In the genomic region with DNA sequence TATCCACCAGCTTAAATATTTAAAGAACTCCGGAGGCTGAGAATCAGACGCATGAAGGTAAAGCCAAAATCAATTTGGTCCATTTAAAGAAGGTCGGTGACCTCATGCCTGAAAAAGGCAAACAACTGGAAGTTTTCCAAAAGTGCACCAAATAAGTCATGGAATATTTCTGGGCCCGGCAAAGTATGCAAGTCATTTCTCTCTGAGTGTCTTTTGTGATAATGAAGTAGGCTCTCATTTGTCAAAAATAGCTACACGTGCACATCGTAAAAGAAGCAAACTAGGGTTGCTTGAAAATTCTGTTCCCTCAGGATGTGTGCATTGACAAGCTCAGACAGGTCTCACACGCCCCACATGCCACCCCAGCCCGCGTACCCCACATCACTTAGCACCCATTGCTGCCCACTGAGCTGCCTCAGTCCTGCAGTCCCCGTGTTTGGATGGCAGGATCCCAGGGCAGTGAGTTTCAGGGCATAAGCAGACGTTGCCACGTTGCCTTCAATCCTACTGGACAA, we compare ENCODE assay signal across 1 cellular context.
TF ChIP-seq lines count a peak whose summit lies in the region.

No MANE protein-coding gene starts in this region.

TF ChIP-seq in HepG2, 621 proteins besides CTCF, POLR2A, EP300 and RAD21 (continued from another document and continues in another):
- TF ChIP-seq, protein P1, sequence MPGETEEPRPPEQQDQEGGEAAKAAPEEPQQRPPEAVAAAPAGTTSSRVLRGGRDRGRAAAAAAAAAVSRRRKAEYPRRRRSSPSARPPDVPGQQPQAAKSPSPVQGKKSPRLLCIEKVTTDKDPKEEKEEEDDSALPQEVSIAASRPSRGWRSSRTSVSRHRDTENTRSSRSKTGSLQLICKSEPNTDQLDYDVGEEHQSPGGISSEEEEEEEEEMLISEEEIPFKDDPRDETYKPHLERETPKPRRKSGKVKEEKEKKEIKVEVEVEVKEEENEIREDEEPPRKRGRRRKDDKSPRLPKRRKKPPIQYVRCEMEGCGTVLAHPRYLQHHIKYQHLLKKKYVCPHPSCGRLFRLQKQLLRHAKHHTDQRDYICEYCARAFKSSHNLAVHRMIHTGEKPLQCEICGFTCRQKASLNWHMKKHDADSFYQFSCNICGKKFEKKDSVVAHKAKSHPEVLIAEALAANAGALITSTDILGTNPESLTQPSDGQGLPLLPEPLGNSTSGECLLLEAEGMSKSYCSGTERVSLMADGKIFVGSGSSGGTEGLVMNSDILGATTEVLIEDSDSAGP (CRISPR knock-in tag; IDR thresholded peaks at IDR 0.05; ENCODE audit: borderline replicate concordance): peak; percentile 4; the same call in 1 of the 2 replicates
- TF ChIP-seq CCAR2 (optimal IDR thresholded peaks at IDR 0.05; ENCODE audit: low read depth, low read length) (no peak), NR2F6 (IDR thresholded peaks at IDR 0.05) (peak; percentile 88), NR2F6 (CRISPR knock-in tag; IDR thresholded peaks at IDR 0.05) (peak; percentile 87), KMT2A (CRISPR knock-in tag; IDR thresholded peaks at IDR 0.05) (no peak), SOX13 (IDR thresholded peaks at IDR 0.05) (0 out of 2 replicates have a peak, but pooled peaks have one; percentile 36), SOX13 (CRISPR knock-in tag; conservative IDR thresholded peaks at IDR 0.05 in 1 of 2, IDR thresholded peaks at IDR 0.05 in 1 of 2) (peak in 1 of 2 experiments; percentile 68; a peak in 2 of 4 replicates), SRF (IDR thresholded peaks at IDR 0.05; ENCODE audit: low read depth, low read length) (peak; percentile 99), ZNF432 (CRISPR knock-in tag; IDR thresholded peaks at IDR 0.05; ENCODE audit: borderline replicate concordance) (no peak), NCOA2 (CRISPR knock-in tag; IDR thresholded peaks at IDR 0.05) (0 out of 2 replicates have a peak, but pooled peaks have one; percentile 20), ZNF230 (CRISPR knock-in tag; IDR thresholded peaks at IDR 0.05) (no peak), ZNF441 (CRISPR knock-in tag; IDR thresholded peaks at IDR 0.05; ENCODE audit: borderline replicate concordance) (no peak), DPF2 (CRISPR knock-in tag; IDR thresholded peaks at IDR 0.05; ENCODE audit: borderline replicate concordance, low read depth) (0 out of 2 replicates have a peak, but pooled peaks have one; percentile 12), ZFP41 (CRISPR knock-in tag; IDR thresholded peaks at IDR 0.05; ENCODE audit: borderline replicate concordance) (0 out of 2 replicates have a peak, but pooled peaks have one; percentile 43), HMG20A (CRISPR knock-in tag; IDR thresholded peaks at IDR 0.05; ENCODE audit: borderline replicate concordance) (0 out of 2 replicates have a peak, but pooled peaks have one; percentile 7), GLI4 (CRISPR knock-in tag; IDR thresholded peaks at IDR 0.05; ENCODE audit: borderline replicate concordance) (no peak), MEIS1 (CRISPR knock-in tag; IDR thresholded peaks at IDR 0.05; ENCODE audit: borderline replicate concordance) (0 out of 2 replicates have a peak, but pooled peaks have one; percentile 73), ARNT (IDR thresholded peaks at IDR 0.05) (no peak), ZNF713 (CRISPR knock-in tag; IDR thresholded peaks at IDR 0.05) (no peak), AKAP8 (CRISPR knock-in tag; IDR thresholded peaks at IDR 0.05) (0 out of 2 replicates have a peak, but pooled peaks have one; percentile 2), PITX1 (CRISPR knock-in tag; IDR thresholded peaks at IDR 0.05) (peak; percentile 47; the same call in 1 of the 2 replicates), SOX5 (CRISPR knock-in tag; IDR thresholded peaks at IDR 0.05; ENCODE audit: borderline replicate concordance) (peak; percentile 49; the same call in 1 of the 2 replicates), ZNF614 (CRISPR knock-in tag; IDR thresholded peaks at IDR 0.05; ENCODE audit: borderline replicate concordance) (peak; percentile 20), HOXA3 (CRISPR knock-in tag; IDR thresholded peaks at IDR 0.05) (peak; percentile 9; the same call in 1 of the 2 replicates), ELF3 (CRISPR knock-in tag; IDR thresholded peaks at IDR 0.05) (no peak), SIX1 (CRISPR knock-in tag; IDR thresholded peaks at IDR 0.05; ENCODE audit: borderline replicate concordance) (peak; percentile 52; the same call in 1 of the 2 replicates), ERF (CRISPR knock-in tag; IDR thresholded peaks at IDR 0.05) (no peak; the same call in none of the 2 replicates), ZNF468 (CRISPR knock-in tag; IDR thresholded peaks at IDR 0.05) (no peak), ZNF616 (CRISPR knock-in tag; IDR thresholded peaks at IDR 0.05; ENCODE audit: low read depth) (peak; percentile 11; the same call in 1 of the 2 replicates), SP140L (CRISPR knock-in tag; IDR thresholded peaks at IDR 0.05; ENCODE audit: borderline replicate concordance) (no peak; the same call in 1 of the 2 replicates), ISL2 (CRISPR knock-in tag; IDR thresholded peaks at IDR 0.05) (0 out of 2 replicates have a peak, but pooled peaks have one; percentile 73)
- TF ChIP-seq, protein P2, sequence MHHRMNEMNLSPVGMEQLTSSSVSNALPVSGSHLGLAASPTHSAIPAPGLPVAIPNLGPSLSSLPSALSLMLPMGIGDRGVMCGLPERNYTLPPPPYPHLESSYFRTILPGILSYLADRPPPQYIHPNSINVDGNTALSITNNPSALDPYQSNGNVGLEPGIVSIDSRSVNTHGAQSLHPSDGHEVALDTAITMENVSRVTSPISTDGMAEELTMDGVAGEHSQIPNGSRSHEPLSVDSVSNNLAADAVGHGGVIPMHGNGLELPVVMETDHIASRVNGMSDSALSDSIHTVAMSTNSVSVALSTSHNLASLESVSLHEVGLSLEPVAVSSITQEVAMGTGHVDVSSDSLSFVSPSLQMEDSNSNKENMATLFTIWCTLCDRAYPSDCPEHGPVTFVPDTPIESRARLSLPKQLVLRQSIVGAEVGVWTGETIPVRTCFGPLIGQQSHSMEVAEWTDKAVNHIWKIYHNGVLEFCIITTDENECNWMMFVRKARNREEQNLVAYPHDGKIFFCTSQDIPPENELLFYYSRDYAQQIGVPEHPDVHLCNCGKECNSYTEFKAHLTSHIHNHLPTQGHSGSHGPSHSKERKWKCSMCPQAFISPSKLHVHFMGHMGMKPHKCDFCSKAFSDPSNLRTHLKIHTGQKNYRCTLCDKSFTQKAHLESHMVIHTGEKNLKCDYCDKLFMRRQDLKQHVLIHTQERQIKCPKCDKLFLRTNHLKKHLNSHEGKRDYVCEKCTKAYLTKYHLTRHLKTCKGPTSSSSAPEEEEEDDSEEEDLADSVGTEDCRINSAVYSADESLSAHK (CRISPR knock-in tag; IDR thresholded peaks at IDR 0.05; ENCODE audit: borderline replicate concordance): no peak
- TF ChIP-seq, protein P3, sequence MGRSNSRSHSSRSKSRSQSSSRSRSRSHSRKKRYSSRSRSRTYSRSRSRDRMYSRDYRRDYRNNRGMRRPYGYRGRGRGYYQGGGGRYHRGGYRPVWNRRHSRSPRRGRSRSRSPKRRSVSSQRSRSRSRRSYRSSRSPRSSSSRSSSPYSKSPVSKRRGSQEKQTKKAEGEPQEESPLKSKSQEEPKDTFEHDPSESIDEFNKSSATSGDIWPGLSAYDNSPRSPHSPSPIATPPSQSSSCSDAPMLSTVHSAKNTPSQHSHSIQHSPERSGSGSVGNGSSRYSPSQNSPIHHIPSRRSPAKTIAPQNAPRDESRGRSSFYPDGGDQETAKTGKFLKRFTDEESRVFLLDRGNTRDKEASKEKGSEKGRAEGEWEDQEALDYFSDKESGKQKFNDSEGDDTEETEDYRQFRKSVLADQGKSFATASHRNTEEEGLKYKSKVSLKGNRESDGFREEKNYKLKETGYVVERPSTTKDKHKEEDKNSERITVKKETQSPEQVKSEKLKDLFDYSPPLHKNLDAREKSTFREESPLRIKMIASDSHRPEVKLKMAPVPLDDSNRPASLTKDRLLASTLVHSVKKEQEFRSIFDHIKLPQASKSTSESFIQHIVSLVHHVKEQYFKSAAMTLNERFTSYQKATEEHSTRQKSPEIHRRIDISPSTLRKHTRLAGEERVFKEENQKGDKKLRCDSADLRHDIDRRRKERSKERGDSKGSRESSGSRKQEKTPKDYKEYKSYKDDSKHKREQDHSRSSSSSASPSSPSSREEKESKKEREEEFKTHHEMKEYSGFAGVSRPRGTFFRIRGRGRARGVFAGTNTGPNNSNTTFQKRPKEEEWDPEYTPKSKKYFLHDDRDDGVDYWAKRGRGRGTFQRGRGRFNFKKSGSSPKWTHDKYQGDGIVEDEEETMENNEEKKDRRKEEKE (IDR thresholded peaks at IDR 0.05): no peak
- TF ChIP-seq, protein P4, sequence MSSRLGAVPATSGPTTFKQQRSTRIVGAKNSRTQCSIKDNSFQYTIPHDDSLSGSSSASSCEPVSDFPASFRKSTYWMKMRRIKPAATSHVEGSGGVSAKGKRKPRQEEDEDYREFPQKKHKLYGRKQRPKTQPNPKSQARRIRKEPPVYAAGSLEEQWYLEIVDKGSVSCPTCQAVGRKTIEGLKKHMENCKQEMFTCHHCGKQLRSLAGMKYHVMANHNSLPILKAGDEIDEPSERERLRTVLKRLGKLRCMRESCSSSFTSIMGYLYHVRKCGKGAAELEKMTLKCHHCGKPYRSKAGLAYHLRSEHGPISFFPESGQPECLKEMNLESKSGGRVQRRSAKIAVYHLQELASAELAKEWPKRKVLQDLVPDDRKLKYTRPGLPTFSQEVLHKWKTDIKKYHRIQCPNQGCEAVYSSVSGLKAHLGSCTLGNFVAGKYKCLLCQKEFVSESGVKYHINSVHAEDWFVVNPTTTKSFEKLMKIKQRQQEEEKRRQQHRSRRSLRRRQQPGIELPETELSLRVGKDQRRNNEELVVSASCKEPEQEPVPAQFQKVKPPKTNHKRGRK (CRISPR knock-in tag; IDR thresholded peaks at IDR 0.05): no peak
- TF ChIP-seq, protein P5, sequence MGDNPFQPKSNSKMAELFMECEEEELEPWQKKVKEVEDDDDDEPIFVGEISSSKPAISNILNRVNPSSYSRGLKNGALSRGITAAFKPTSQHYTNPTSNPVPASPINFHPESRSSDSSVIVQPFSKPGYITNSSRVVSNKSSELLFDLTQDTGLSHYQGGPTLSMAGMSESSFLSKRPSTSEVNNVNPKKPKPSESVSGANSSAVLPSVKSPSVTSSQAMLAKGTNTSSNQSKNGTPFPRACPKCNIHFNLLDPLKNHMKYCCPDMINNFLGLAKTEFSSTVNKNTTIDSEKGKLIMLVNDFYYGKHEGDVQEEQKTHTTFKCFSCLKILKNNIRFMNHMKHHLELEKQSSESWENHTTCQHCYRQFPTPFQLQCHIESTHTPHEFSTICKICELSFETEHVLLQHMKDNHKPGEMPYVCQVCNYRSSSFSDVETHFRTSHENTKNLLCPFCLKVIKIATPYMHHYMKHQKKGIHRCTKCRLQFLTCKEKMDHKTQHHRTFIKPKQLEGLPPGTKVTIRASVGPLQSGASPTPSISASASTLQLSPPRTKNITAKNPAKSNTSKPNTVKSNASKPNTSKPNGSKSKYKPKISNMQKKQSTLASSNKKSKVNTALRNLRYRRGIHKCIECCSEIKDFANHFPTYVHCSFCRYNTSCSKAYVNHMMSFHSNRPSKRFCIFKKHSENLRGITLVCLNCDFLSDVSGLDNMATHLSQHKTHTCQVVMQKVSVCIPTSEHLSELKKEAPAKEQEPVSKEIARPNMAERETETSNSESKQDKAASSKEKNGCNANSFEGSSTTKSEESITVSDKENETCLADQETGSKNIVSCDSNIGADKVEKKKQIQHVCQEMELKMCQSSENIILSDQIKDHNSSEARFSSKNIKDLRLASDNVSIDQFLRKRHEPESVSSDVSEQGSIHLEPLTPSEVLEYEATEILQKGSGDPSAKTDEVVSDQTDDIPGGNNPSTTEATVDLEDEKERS (CRISPR knock-in tag; IDR thresholded peaks at IDR 0.05): no peak
- TF ChIP-seq, protein P6, sequence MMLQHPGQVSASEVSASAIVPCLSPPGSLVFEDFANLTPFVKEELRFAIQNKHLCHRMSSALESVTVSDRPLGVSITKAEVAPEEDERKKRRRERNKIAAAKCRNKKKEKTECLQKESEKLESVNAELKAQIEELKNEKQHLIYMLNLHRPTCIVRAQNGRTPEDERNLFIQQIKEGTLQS (CRISPR knock-in tag; IDR thresholded peaks at IDR 0.05): peak; percentile 80; the same call in 1 of the 2 replicates
- TF ChIP-seq, protein P7, sequence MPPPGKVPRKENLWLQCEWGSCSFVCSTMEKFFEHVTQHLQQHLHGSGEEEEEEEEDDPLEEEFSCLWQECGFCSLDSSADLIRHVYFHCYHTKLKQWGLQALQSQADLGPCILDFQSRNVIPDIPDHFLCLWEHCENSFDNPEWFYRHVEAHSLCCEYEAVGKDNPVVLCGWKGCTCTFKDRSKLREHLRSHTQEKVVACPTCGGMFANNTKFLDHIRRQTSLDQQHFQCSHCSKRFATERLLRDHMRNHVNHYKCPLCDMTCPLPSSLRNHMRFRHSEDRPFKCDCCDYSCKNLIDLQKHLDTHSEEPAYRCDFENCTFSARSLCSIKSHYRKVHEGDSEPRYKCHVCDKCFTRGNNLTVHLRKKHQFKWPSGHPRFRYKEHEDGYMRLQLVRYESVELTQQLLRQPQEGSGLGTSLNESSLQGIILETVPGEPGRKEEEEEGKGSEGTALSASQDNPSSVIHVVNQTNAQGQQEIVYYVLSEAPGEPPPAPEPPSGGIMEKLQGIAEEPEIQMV (CRISPR knock-in tag; IDR thresholded peaks at IDR 0.05; ENCODE audit: low read depth): 0 out of 2 replicates have a peak, but pooled peaks have one; percentile 27
- TF ChIP-seq, protein P8, sequence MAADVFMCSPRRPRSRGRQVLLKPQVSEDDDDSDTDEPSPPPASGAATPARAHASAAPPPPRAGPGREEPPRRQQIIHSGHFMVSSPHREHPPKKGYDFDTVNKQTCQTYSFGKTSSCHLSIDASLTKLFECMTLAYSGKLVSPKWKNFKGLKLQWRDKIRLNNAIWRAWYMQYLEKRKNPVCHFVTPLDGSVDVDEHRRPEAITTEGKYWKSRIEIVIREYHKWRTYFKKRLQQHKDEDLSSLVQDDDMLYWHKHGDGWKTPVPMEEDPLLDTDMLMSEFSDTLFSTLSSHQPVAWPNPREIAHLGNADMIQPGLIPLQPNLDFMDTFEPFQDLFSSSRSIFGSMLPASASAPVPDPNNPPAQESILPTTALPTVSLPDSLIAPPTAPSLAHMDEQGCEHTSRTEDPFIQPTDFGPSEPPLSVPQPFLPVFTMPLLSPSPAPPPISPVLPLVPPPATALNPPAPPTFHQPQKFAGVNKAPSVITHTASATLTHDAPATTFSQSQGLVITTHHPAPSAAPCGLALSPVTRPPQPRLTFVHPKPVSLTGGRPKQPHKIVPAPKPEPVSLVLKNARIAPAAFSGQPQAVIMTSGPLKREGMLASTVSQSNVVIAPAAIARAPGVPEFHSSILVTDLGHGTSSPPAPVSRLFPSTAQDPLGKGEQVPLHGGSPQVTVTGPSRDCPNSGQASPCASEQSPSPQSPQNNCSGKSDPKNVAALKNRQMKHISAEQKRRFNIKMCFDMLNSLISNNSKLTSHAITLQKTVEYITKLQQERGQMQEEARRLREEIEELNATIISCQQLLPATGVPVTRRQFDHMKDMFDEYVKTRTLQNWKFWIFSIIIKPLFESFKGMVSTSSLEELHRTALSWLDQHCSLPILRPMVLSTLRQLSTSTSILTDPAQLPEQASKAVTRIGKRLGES (CRISPR knock-in tag; IDR thresholded peaks at IDR 0.05; ENCODE audit: borderline replicate concordance): peak; percentile 5; the same call in 1 of the 2 replicates
- TF ChIP-seq, protein P9, sequence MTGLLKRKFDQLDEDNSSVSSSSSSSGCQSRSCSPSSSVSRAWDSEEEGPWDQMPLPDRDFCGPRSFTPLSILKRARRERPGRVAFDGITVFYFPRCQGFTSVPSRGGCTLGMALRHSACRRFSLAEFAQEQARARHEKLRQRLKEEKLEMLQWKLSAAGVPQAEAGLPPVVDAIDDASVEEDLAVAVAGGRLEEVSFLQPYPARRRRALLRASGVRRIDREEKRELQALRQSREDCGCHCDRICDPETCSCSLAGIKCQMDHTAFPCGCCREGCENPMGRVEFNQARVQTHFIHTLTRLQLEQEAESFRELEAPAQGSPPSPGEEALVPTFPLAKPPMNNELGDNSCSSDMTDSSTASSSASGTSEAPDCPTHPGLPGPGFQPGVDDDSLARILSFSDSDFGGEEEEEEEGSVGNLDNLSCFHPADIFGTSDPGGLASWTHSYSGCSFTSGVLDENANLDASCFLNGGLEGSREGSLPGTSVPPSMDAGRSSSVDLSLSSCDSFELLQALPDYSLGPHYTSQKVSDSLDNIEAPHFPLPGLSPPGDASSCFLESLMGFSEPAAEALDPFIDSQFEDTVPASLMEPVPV (CRISPR knock-in tag; IDR thresholded peaks at IDR 0.05): peak; percentile 77; the same call in 1 of the 2 replicates
